Comparison of ENCODE assay signal across 17 cellular contexts in the genomic region with DNA sequence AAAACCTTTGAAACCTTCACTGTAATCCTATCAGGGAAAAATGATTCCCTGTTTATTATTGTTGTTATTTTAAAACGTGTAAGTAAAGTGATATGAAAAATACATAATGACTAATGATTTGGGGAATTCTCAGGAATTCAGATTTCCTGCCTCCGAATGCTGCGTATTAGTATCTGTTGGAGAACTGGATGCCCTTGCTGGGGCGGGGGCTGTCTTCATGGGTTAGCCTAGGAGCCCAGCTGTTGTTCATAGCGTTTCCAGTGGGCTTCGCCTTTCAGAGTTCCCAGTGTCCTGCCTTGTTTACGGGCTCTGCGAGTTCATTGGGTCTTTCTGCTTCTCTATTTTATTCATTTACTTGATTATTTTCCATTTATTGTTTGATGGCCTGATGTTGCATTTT. TPM values are rescaled to one million over a fixed set of nuclear protein-coding genes. Genes with fewer than 3 reads are reported as not detected.
DNase-seq lines count a peak whose midpoint lies in the region; ATAC-seq and TF ChIP-seq lines count a peak whose summit lies in the region.
"Had no signal": no experiment of that assay in that cellular context is flagged by ENCODE, and none has a peak within 500 bp of the region (broad histone marks: within the 10 kb centered on the region; RNA-seq: fewer than 3 reads in every experiment).

No MANE protein-coding gene starts in this region.

- peaks cover 50% of the 10 kb centered on the region for H4K20me1 ChIP-seq in IMR-90 (ENCODE audit: insufficient read depth, low read length)

- H3K27me3 ChIP-seq in IMR-90 (ENCODE audit: control insufficient read depth, insufficient read depth, low read length) (no peaks in the 10 kb centered on the region), brain microvascular endothelial cell (replicated peaks) (no peaks in the 10 kb centered on the region)

- H3K27ac Mint-ChIP-seq in nephron progenitor cell: peak overlapping the region; percentile 68
- H3K27ac Mint-ChIP-seq: B cell; CD4-positive, alpha-beta T cell had no signal

- H3K4ac ChIP-seq in IMR-90 (ENCODE audit: low read depth, low read length): no peak overlapping the region

- H3K4me1 Mint-ChIP-seq in nephron progenitor cell: peaks cover 27% of the 10 kb centered on the region
- H3K4me1 Mint-ChIP-seq: B cell had no signal

- ATAC-seq in IMR-90 (ENCODE audit: low read depth): no peak
- ATAC-seq: HepG2 had no signal

- H2AK9ac ChIP-seq in IMR-90 (replicated peaks; ENCODE audit: low read depth, low read length, poor library complexity): no peak overlapping the region

- H3K36me3 ChIP-seq in IMR-90 (ENCODE audit: control insufficient read depth, insufficient read depth, low read length) (peaks cover 62% of the 10 kb centered on the region), brain microvascular endothelial cell (replicated peaks) (peaks cover 37% of the 10 kb centered on the region)

- H3K9me3 ChIP-seq in IMR-90 (ENCODE audit: control insufficient read depth, insufficient read depth, low read length): no peaks in the 10 kb centered on the region
- H3K9me3 ChIP-seq: HAP-1 had no signal

- H4K5ac ChIP-seq in IMR-90 (ENCODE audit: low read depth, low read length): no peak overlapping the region

- no peak overlapping the region for H2AFZ ChIP-seq in IMR-90 (replicated peaks; ENCODE audit: low read length, poor library complexity)

- H3K4me3 ChIP-seq in IMR-90 (ENCODE audit: insufficient read depth, low read depth, low read length) (no peak overlapping the region), brain microvascular endothelial cell (ENCODE audit: low read depth, low read length) (no peak overlapping the region)
- H3K4me3 ChIP-seq: HAP-1 had no signal

- TF ChIP-seq POLR2A in IMR-90 (IDR thresholded peaks at IDR 0.05; ENCODE audit: low read depth, low read length): no peak

- no peaks in the 10 kb centered on the region for H3K27me3 Mint-ChIP-seq in nephron progenitor cell (ENCODE audit: low read depth, poor library complexity)
- H3K27me3 Mint-ChIP-seq: B cell; CD4-positive, alpha-beta T cell had no signal

- 0 out of 2 replicates have a peak overlapping the region, but pooled peaks have one; percentile 14 for H3K14ac ChIP-seq in IMR-90 (replicated peaks; ENCODE audit: low read depth, low read length)

- peaks cover 79% of the 10 kb centered on the region for H3K36me3 Mint-ChIP-seq in nephron progenitor cell (ENCODE audit: low read depth)

- in situ Hi-C loops in IMR-90 (cut with MboI; ENCODE audit: low sequenced_read_pairs): no loop called here
- in situ Hi-C loops in brain microvascular endothelial cell (cut with HindIII; ENCODE audit: low pct_ligation_motif_present, low sequenced_read_pairs): no loop called here
- in situ Hi-C loops in G401 (cut with HindIII; ENCODE audit: low sequenced_read_pairs): no loop called here

- no peak overlapping the region for H3K23ac ChIP-seq in IMR-90 (ENCODE audit: low read depth, low read length)

- H3K9me3 Mint-ChIP-seq in nephron progenitor cell: peaks cover 6% of the 10 kb centered on the region
- H3K9me3 Mint-ChIP-seq: CD4-positive, alpha-beta T cell had no signal

- no CpG with 5 or more reads among the region's 8 CpGs for WGBS in IMR-90 (ENCODE audit: extremely low coverage in 2 of 2, insufficient read length in 1 of 2), 2 experiments

- H4K91ac ChIP-seq in IMR-90 (ENCODE audit: insufficient read depth, low read depth, low read length): no peak overlapping the region

- POLR2A ChIA-PET in IMR-90 (lab: Charles Lee; ENCODE audit: unreplicated experiment): no interaction called here

- H3K4me1 ChIP-seq in IMR-90 (ENCODE audit: control insufficient read depth, insufficient read depth, low read length): peaks cover 5% of the 10 kb centered on the region; the same call in 1 of the 2 replicates
- H3K4me1 ChIP-seq: HAP-1 had no signal

- peak; percentile 16 for DNase-seq in ELR (ENCODE audit: low read depth)
- no peak for DNase-seq in IMR-90
- no peak for DNase-seq in brain microvascular endothelial cell
- no peak for DNase-seq in nephron progenitor cell
- DNase-seq in activated naive CD4-positive, alpha-beta T cell treated with anti-CD3 and anti-CD28 coated beads, Interleukin-2, amount 50 U/mL, for 16 hours: no peak
- DNase-seq in G401 (ENCODE audit: low spot score): no peak
- no peak for DNase-seq in activated CD4-positive, alpha-beta T cell treated with anti-CD3 and anti-CD28 coated beads, Interleukin-2, amount 50 U/mL, for 4 hours
- DNase-seq: C1 segment of cervical spinal cord; Calu3; CD4-positive, alpha-beta T cell; DMS 273 treated with DMSO at 0.1 percent for 48 hours; DMS79; GDM1; GOT3 had no signal

- H3K27ac ChIP-seq in IMR-90 (ENCODE audit: insufficient read depth, low read length) (no peak overlapping the region), brain microvascular endothelial cell (peak overlapping the region; percentile 43)

- H3K56ac ChIP-seq in IMR-90 (ENCODE audit: extremely low read depth, insufficient read depth, low read length): no peak overlapping the region

- no peak overlapping the region for H2BK5ac ChIP-seq in IMR-90 (ENCODE audit: low read depth, low read length, poor library complexity, severe bottlenecking)

- dilution Hi-C loops in IMR-90 (cut with HindIII; ENCODE audit: low sequenced_read_pairs, unreplicated experiment): no loop called here

- H2BK120ac ChIP-seq in IMR-90 (ENCODE audit: low read depth, low read length): no peak overlapping the region

- CTCF ChIA-PET in IMR-90 (lab: Yijun Ruan, JAX): no interaction called here

- no peak overlapping the region for H3K4me2 ChIP-seq in IMR-90 (ENCODE audit: low read depth, low read length)

- H2BK20ac ChIP-seq in IMR-90 (ENCODE audit: low read depth, low read length): no peak overlapping the region

- peaks cover 23% of the 10 kb centered on the region for H3K9me1 ChIP-seq in IMR-90 (ENCODE audit: insufficient read depth, low read length)

- no peak overlapping the region for H2BK15ac ChIP-seq in IMR-90 (ENCODE audit: low read depth, low read length)

- H3K4me3 Mint-ChIP-seq in nephron progenitor cell: no peak overlapping the region
- H3K4me3 Mint-ChIP-seq: B cell; CD4-positive, alpha-beta T cell had no signal

- peaks cover 39 to 63% of the 10 kb centered on the region in 2 experiments for H3K79me1 ChIP-seq in IMR-90 (ENCODE audit: low read depth in 1 of 2, low read length in 2 of 2)

- H3K18ac ChIP-seq in IMR-90 (ENCODE audit: low read depth, low read length): no peak overlapping the region

- intact Hi-C loops in IMR-90 (cut with micrococcal nuclease): no loop called here

- TF ChIP-seq CTCF in IMR-90 (conservative IDR thresholded peaks at IDR 0.05; ENCODE audit: low read depth, low read length) (no peak), brain microvascular endothelial cell (IDR thresholded peaks at IDR 0.05; ENCODE audit: low read depth, low read length, missing control alignments) (no peak), nephron progenitor cell (IDR thresholded peaks at IDR 0.05) (no peak)

- H3K9ac ChIP-seq in IMR-90 (ENCODE audit: low read depth, low read length): no peak overlapping the region

- no peak for TF ChIP-seq RAD21 in IMR-90 (IDR thresholded peaks at IDR 0.05; ENCODE audit: low read length)

- no peak overlapping the region for H4K8ac ChIP-seq in IMR-90 (ENCODE audit: low read depth in 2 of 2, low read length in 2 of 2)

- no peak overlapping the region for H2AK5ac ChIP-seq in IMR-90 (ENCODE audit: low read depth, low read length)

- no TSS peak for BruUV-seq in IMR-90 (replicated peaks; lab: Mats Ljungman, UMichigan)

TF ChIP-seq in IMR-90, 13 proteins besides CTCF, POLR2A, EP300 and RAD21:
- TF ChIP-seq BHLHE40 (IDR thresholded peaks at IDR 0.05; ENCODE audit: low read depth, low read length) (no peak), CHD1 (IDR thresholded peaks at IDR 0.05; ENCODE audit: low read depth, low read length) (no peak), MXI1 (IDR thresholded peaks at IDR 0.05; ENCODE audit: borderline replicate concordance, low read depth, low read length) (no peak), RFX5 (IDR thresholded peaks at IDR 0.05; ENCODE audit: low read depth, low read length) (no peak), RCOR1 (IDR thresholded peaks at IDR 0.05; ENCODE audit: insufficient replicate concordance, low read length) (no peak), SMC3 (IDR thresholded peaks at IDR 0.05; ENCODE audit: low read depth, low read length) (no peak), MAFK (IDR thresholded peaks at IDR 0.05; ENCODE audit: low read depth, low read length) (no peak), NFE2L2 (IDR thresholded peaks at IDR 0.05; ENCODE audit: low read depth, low read length) (no peak), FOS (IDR thresholded peaks at IDR 0.05; ENCODE audit: low read depth, low read length) (no peak), MAZ (IDR thresholded peaks at IDR 0.05; ENCODE audit: borderline replicate concordance, low read depth, low read length) (no peak), USF2 (IDR thresholded peaks at IDR 0.05; ENCODE audit: low read depth, low read length) (no peak), CEBPB (IDR thresholded peaks at IDR 0.05; ENCODE audit: low read depth, low read length) (no peak)
- TF ChIP-seq, protein P1, sequence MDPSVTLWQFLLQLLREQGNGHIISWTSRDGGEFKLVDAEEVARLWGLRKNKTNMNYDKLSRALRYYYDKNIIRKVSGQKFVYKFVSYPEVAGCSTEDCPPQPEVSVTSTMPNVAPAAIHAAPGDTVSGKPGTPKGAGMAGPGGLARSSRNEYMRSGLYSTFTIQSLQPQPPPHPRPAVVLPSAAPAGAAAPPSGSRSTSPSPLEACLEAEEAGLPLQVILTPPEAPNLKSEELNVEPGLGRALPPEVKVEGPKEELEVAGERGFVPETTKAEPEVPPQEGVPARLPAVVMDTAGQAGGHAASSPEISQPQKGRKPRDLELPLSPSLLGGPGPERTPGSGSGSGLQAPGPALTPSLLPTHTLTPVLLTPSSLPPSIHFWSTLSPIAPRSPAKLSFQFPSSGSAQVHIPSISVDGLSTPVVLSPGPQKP (IDR thresholded peaks at IDR 0.05; ENCODE audit: borderline replicate concordance, low read depth, low read length): no peak

RNA-seq across cellular contexts. Expression of gene NAXD, which starts 18.4 kb away (rescaled TPM):
- 9.4 and 10.2 TPM in 2 replicates for total RNA-seq in IMR-90 (2012; rRNA removed)
- polyA plus RNA-seq in IMR-90 (2012; rRNA removed): 24.4 and 27.2 TPM in 2 replicates
- polyA plus RNA-seq in IMR-90 (2012; cell fraction: cytosol; rRNA removed): 21.3 and 27.8 TPM in 2 replicates
- polyA plus RNA-seq in IMR-90 (2012; cell fraction: nucleus; rRNA removed; ENCODE audit: low replicate concordance): 90.8 and 120 TPM in 2 replicates
- 22.8 and 23.1 TPM in 2 replicates for total RNA-seq in G401 (2014; rRNA removed; shearing (Covaris generic))
